Comparison of ENCODE assay signal across 1 cellular context in genomic region chr9:34379334-34380033, GRCh38.
TF ChIP-seq lines count a peak whose summit lies in the region.

No MANE protein-coding gene starts in this region.

TF ChIP-seq in HEK293, 187 proteins besides CTCF, POLR2A, EP300 and RAD21 (continued from another document and continues in another):
- TF ChIP-seq HOXA7 (CRISPR knock-in tag; IDR thresholded peaks at IDR 0.05; ENCODE audit: borderline replicate concordance) (no peak), ZNF239 (tag by site-specific recombination; IDR thresholded peaks at IDR 0.05) (no peak), INSM2 (tag by site-specific recombination; IDR thresholded peaks at IDR 0.05) (no peak), KLF16 (tag by site-specific recombination; IDR thresholded peaks at IDR 0.05) (no peak), ZBTB8A (tag by site-specific recombination; IDR thresholded peaks at IDR 0.05) (peak; percentile 51; the same call in 1 of the 2 replicates), ZNF473 (tag by site-specific recombination; IDR thresholded peaks at IDR 0.05) (no peak), GLI2 (tag by site-specific recombination; IDR thresholded peaks at IDR 0.05; ENCODE audit: borderline replicate concordance, low read depth) (no peak), ZNF292 (tag by site-specific recombination; IDR thresholded peaks at IDR 0.05; ENCODE audit: borderline replicate concordance, low read depth) (no peak), SP7 (tag by site-specific recombination; IDR thresholded peaks at IDR 0.05) (peak; percentile 44), TRIM28 (IDR thresholded peaks at IDR 0.05; ENCODE audit: borderline replicate concordance, low read length) (peak; percentile 90), ZFHX2 (tag by site-specific recombination; conservative IDR thresholded peaks at IDR 0.05) (peak; percentile 20; the same call in 1 of the 2 replicates), SP3 (tag by site-specific recombination; IDR thresholded peaks at IDR 0.05) (peak; percentile 52), ZNF629 (tag by site-specific recombination; IDR thresholded peaks at IDR 0.05) (no peak), KLF9 (tag by site-specific recombination; IDR thresholded peaks at IDR 0.05; ENCODE audit: low read depth) (no peak), ZNF221 (tag by site-specific recombination; IDR thresholded peaks at IDR 0.05; ENCODE audit: borderline replicate concordance) (no peak), IKZF3 (tag by site-specific recombination; IDR thresholded peaks at IDR 0.05) (no peak), KLF7 (tag by site-specific recombination; IDR thresholded peaks at IDR 0.05; ENCODE audit: borderline replicate concordance) (no peak), RBAK (tag by site-specific recombination; IDR thresholded peaks at IDR 0.05) (no peak), SETDB1 (IDR thresholded peaks at IDR 0.05; ENCODE audit: insufficient read length, low read length) (no peak), ZNF2 (tag by site-specific recombination; IDR thresholded peaks at IDR 0.05) (peak; percentile 99), YY2 (tag by site-specific recombination; IDR thresholded peaks at IDR 0.05) (no peak), ZNF302 (tag by site-specific recombination; IDR thresholded peaks at IDR 0.05; ENCODE audit: low read depth) (no peak), HOXC10 (CRISPR knock-in tag; IDR thresholded peaks at IDR 0.05) (no peak), ZFP69B (tag by site-specific recombination; IDR thresholded peaks at IDR 0.05) (no peak), ZNF366 (tag by site-specific recombination; conservative IDR thresholded peaks at IDR 0.05) (no peak), ZNF133 (tag by site-specific recombination; IDR thresholded peaks at IDR 0.05) (no peak), ZNF544 (tag by site-specific recombination; IDR thresholded peaks at IDR 0.05) (no peak), KLF8 (tag by site-specific recombination; IDR thresholded peaks at IDR 0.05) (no peak), OVOL3 (tag by site-specific recombination; IDR thresholded peaks at IDR 0.05) (no peak), ZNF391 (tag by site-specific recombination; IDR thresholded peaks at IDR 0.05; ENCODE audit: borderline replicate concordance, low read depth) (no peak), ZNF549 (tag by site-specific recombination; IDR thresholded peaks at IDR 0.05) (no peak), ZNF394 (tag by site-specific recombination; IDR thresholded peaks at IDR 0.05; ENCODE audit: borderline replicate concordance) (no peak), ZNF426 (tag by site-specific recombination; IDR thresholded peaks at IDR 0.05) (no peak), FEZF1 (tag by site-specific recombination; IDR thresholded peaks at IDR 0.05) (no peak), ZIC2 (tag by site-specific recombination; IDR thresholded peaks at IDR 0.05) (no peak), ZNF555 (tag by site-specific recombination; conservative IDR thresholded peaks at IDR 0.05) (no peak), WT1 (tag by site-specific recombination; IDR thresholded peaks at IDR 0.05) (no peak), ZNF561 (tag by site-specific recombination; IDR thresholded peaks at IDR 0.05; ENCODE audit: borderline replicate concordance) (no peak), ZNF548 (tag by site-specific recombination; IDR thresholded peaks at IDR 0.05) (no peak), ZNF184 (tag by site-specific recombination; IDR thresholded peaks at IDR 0.05) (no peak), OSR2 (tag by site-specific recombination; IDR thresholded peaks at IDR 0.05) (no peak), GLIS1 (tag by site-specific recombination; IDR thresholded peaks at IDR 0.05) (no peak)
- TF ChIP-seq, protein P1, sequence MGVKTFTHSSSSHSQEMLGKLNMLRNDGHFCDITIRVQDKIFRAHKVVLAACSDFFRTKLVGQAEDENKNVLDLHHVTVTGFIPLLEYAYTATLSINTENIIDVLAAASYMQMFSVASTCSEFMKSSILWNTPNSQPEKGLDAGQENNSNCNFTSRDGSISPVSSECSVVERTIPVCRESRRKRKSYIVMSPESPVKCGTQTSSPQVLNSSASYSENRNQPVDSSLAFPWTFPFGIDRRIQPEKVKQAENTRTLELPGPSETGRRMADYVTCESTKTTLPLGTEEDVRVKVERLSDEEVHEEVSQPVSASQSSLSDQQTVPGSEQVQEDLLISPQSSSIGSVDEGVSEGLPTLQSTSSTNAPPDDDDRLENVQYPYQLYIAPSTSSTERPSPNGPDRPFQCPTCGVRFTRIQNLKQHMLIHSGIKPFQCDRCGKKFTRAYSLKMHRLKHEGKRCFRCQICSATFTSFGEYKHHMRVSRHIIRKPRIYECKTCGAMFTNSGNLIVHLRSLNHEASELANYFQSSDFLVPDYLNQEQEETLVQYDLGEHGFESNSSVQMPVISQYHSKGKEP (tag by site-specific recombination; IDR thresholded peaks at IDR 0.05), result no peak
- TF ChIP-seq, protein P2, sequence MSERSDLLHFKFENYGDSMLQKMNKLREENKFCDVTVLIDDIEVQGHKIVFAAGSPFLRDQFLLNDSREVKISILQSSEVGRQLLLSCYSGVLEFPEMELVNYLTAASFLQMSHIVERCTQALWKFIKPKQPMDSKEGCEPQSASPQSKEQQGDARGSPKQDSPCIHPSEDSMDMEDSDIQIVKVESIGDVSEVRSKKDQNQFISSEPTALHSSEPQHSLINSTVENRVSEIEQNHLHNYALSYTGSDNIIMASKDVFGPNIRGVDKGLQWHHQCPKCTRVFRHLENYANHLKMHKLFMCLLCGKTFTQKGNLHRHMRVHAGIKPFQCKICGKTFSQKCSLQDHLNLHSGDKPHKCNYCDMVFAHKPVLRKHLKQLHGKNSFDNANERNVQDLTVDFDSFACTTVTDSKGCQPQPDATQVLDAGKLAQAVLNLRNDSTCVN (tag by site-specific recombination; optimal IDR thresholded peaks at IDR 0.05), result peak; percentile 12
- TF ChIP-seq, protein P3, sequence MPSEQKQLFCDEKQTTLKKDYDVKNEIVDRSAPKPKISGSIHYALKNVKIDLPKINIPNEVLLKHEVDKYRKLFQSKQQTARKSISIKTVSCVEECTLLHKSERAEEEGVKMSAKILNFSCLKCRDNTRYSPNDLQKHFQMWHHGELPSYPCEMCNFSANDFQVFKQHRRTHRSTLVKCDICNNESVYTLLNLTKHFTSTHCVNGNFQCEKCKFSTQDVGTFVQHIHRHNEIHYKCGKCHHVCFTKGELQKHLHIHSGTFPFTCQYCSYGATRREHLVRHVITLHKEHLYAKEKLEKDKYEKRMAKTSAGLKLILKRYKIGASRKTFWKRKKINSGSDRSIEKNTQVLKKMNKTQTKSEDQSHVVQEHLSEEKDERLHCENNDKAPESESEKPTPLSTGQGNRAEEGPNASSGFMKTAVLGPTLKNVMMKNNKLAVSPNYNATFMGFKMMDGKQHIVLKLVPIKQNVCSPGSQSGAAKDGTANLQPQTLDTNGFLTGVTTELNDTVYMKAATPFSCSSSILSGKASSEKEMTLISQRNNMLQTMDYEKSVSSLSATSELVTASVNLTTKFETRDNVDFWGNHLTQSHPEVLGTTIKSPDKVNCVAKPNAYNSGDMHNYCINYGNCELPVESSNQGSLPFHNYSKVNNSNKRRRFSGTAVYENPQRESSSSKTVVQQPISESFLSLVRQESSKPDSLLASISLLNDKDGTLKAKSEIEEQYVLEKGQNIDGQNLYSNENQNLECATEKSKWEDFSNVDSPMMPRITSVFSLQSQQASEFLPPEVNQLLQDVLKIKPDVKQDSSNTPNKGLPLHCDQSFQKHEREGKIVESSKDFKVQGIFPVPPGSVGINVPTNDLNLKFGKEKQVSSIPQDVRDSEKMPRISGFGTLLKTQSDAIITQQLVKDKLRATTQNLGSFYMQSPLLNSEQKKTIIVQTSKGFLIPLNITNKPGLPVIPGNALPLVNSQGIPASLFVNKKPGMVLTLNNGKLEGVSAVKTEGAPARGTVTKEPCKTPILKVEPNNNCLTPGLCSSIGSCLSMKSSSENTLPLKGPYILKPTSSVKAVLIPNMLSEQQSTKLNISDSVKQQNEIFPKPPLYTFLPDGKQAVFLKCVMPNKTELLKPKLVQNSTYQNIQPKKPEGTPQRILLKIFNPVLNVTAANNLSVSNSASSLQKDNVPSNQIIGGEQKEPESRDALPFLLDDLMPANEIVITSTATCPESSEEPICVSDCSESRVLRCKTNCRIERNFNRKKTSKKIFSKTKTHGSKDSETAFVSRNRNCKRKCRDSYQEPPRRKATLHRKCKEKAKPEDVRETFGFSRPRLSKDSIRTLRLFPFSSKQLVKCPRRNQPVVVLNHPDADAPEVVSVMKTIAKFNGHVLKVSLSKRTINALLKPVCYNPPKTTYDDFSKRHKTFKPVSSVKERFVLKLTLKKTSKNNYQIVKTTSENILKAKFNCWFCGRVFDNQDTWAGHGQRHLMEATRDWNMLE (tag by site-specific recombination; conservative IDR thresholded peaks at IDR 0.05; ENCODE audit: low read depth), result no peak
- TF ChIP-seq, protein P4, sequence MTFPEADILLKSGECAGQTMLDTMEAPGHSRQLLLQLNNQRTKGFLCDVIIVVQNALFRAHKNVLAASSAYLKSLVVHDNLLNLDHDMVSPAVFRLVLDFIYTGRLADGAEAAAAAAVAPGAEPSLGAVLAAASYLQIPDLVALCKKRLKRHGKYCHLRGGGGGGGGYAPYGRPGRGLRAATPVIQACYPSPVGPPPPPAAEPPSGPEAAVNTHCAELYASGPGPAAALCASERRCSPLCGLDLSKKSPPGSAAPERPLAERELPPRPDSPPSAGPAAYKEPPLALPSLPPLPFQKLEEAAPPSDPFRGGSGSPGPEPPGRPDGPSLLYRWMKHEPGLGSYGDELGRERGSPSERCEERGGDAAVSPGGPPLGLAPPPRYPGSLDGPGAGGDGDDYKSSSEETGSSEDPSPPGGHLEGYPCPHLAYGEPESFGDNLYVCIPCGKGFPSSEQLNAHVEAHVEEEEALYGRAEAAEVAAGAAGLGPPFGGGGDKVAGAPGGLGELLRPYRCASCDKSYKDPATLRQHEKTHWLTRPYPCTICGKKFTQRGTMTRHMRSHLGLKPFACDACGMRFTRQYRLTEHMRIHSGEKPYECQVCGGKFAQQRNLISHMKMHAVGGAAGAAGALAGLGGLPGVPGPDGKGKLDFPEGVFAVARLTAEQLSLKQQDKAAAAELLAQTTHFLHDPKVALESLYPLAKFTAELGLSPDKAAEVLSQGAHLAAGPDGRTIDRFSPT (tag by site-specific recombination; IDR thresholded peaks at IDR 0.05), result no peak
- TF ChIP-seq, protein P5, sequence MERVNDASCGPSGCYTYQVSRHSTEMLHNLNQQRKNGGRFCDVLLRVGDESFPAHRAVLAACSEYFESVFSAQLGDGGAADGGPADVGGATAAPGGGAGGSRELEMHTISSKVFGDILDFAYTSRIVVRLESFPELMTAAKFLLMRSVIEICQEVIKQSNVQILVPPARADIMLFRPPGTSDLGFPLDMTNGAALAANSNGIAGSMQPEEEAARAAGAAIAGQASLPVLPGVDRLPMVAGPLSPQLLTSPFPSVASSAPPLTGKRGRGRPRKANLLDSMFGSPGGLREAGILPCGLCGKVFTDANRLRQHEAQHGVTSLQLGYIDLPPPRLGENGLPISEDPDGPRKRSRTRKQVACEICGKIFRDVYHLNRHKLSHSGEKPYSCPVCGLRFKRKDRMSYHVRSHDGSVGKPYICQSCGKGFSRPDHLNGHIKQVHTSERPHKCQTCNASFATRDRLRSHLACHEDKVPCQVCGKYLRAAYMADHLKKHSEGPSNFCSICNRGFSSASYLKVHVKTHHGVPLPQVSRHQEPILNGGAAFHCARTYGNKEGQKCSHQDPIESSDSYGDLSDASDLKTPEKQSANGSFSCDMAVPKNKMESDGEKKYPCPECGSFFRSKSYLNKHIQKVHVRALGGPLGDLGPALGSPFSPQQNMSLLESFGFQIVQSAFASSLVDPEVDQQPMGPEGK (tag by site-specific recombination; IDR thresholded peaks at IDR 0.05), result peak; percentile 31; the same call in 1 of the 2 replicates
- TF ChIP-seq, protein P6, sequence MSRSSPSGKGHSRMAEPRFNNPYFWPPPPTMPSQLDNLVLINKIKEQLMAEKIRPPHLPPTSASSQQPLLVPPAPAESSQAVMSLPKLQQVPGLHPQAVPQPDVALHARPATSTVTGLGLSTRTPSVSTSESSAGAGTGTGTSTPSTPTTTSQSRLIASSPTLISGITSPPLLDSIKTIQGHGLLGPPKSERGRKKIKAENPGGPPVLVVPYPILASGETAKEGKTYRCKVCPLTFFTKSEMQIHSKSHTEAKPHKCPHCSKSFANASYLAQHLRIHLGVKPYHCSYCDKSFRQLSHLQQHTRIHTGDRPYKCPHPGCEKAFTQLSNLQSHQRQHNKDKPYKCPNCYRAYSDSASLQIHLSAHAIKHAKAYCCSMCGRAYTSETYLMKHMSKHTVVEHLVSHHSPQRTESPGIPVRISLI (tag by site-specific recombination; IDR thresholded peaks at IDR 0.05), result no peak
- TF ChIP-seq, protein P7, sequence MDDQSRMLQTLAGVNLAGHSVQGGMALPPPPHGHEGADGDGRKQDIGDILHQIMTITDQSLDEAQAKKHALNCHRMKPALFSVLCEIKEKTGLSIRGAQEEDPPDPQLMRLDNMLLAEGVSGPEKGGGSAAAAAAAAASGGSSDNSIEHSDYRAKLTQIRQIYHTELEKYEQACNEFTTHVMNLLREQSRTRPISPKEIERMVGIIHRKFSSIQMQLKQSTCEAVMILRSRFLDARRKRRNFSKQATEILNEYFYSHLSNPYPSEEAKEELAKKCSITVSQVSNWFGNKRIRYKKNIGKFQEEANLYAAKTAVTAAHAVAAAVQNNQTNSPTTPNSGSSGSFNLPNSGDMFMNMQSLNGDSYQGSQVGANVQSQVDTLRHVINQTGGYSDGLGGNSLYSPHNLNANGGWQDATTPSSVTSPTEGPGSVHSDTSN (CRISPR knock-in tag; IDR thresholded peaks at IDR 0.05), result no peak
- TF ChIP-seq, protein P8, sequence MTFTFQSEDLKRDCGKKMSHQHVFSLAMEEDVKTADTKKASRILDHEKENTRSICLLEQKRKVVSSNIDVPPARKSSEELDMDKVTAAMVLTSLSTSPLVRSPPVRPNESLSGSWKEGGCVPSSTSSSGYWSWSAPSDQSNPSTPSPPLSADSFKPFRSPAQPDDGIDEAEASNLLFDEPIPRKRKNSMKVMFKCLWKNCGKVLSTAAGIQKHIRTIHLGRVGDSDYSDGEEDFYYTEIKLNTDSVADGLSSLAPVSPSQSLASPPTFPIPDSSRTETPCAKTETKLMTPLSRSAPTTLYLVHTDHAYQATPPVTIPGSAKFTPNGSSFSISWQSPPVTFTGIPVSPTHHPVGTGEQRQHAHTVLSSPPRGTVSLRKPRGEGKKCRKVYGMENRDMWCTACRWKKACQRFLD (tag by site-specific recombination; IDR thresholded peaks at IDR 0.05), result no peak
